ENCODE assay signal across 8 cellular contexts in the genomic region with DNA sequence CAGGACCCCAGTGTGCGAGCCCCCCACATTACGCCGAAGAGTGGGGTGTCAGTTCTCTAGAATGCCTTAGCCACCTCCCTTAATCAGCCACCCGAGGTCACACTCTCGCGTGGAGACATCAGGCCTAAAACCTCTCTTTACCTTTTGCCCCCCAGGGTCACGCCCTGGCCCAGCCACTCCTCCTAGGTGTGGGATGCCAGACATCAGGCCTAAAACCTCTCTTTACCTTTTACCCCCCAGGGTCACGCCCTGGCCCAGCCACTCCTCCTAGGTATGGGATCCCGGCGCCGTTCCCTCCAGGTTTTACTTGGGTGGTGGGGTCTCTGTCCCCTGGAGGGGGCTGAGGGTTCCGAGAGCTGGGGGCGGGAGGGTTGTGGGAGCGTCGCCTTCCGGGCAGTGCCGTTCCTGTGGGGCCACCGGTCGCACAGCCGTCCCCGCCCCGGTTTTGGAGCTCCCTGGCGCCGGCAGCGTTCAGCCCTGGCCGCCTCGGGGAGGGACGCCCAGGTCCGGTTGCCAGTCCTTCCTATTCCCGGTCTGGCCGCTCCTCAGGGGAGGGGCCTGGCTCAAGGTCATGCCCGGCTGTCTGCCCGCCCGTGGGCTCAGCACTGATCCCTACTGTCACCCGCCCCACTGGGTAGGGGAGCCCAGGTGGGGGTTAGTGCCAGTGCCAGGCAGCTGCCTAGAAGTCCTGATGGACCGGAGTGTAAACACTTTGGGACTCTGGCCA. TPM values are rescaled to one million over a fixed set of nuclear protein-coding genes. Genes with fewer than 3 reads are reported as not detected.
DNase-seq lines count a peak whose midpoint lies in the region; ATAC-seq and TF ChIP-seq lines count a peak whose summit lies in the region.

No MANE protein-coding gene starts in this region.

- H3K9me3 ChIP-seq in BE2C (no peaks in the 10 kb centered on the region), OCI-LY7 (ENCODE audit: low read length) (no peaks in the 10 kb centered on the region)

- no peak for TF ChIP-seq CTCF in BE2C (IDR thresholded peaks at IDR 0.05; ENCODE audit: low read depth, low read length)
- no peak for TF ChIP-seq CTCF in OCI-LY7 (conservative IDR thresholded peaks at IDR 0.05; ENCODE audit: low read length)

- peak overlapping the region; percentile 77 for H2AFZ ChIP-seq in OCI-LY7 (ENCODE audit: low read length)

- no peaks in the 10 kb centered on the region for H3K27me3 ChIP-seq in BE2C

- no TSS peak for BruUV-seq in OCI-LY7 (replicated peaks; lab: Mats Ljungman, UMichigan)

- CTCF ChIA-PET in OCI-LY7 (lab: Charles Lee; ENCODE audit: unreplicated experiment), result no interaction called here

- ATAC-seq in GM21381 (IDR thresholded peaks at IDR 0.05; ENCODE audit: unreplicated experiment) (peak; percentile 20), GM21367 (IDR thresholded peaks at IDR 0.05; ENCODE audit: unreplicated experiment) (no peak)
- ATAC-seq in stimulated activated naive CD8-positive, alpha-beta T cell treated with anti-CD3 and anti-CD28 coated beads, Interleukin-15, amount 100 ng/mL, for 72 hours, result peak; percentile 23

- no peak overlapping the region for H3K27ac ChIP-seq in OCI-LY7 (ENCODE audit: low read depth, low read length, poor library complexity, severe bottlenecking)

- H3K36me3 ChIP-seq in BE2C (no peaks in the 10 kb centered on the region), OCI-LY7 (ENCODE audit: insufficient read depth, low read length) (peaks cover 9% of the 10 kb centered on the region; the same call in 1 of the 2 replicates)

- DNase-seq in BE2C (no peak), OCI-LY7 (ENCODE audit: low spot score) (peak; percentile 29), cerebellum (ENCODE audit: low spot score) (peak; percentile 36), left kidney (ENCODE audit: low read depth, low spot score) (peak; percentile 37), mesenteric fat pad (ENCODE audit: low spot score) (no peak)
- DNase-seq in stimulated activated naive CD8-positive, alpha-beta T cell treated with anti-CD3 and anti-CD28 coated beads, Interleukin-15, amount 100 ng/mL, for 72 hours, result no peak

- peak overlapping the region; percentile 93 for H3K4me2 ChIP-seq in OCI-LY7 (ENCODE audit: low read length)

- H3K4me3 Mint-ChIP-seq in stimulated activated naive CD8-positive, alpha-beta T cell treated with anti-CD3 and anti-CD28 coated beads, Interleukin-15, amount 100 ng/mL, for 72 hours, result peak overlapping the region; percentile 82 to 91

- H3K79me2 ChIP-seq in OCI-LY7 (ENCODE audit: insufficient read depth, low read depth, low read length), result peaks cover 13% of the 10 kb centered on the region; the same call in 1 of the 2 replicates

- H3K9me2 ChIP-seq in OCI-LY7 (ENCODE audit: insufficient read depth, low read length), result no peaks in the 10 kb centered on the region

- H3K4me3 ChIP-seq in BE2C (ENCODE audit: low read depth, low read length), result peak overlapping the region; percentile 70
- peak overlapping the region; percentile 100 for H3K4me3 ChIP-seq in OCI-LY7 (ENCODE audit: low read depth, low read length, poor library complexity, severe bottlenecking)

- no peaks in the 10 kb centered on the region for H3K9me3 Mint-ChIP-seq in stimulated activated naive CD8-positive, alpha-beta T cell treated with anti-CD3 and anti-CD28 coated beads, Interleukin-15, amount 100 ng/mL, for 72 hours

- peak overlapping the region; percentile 20 to 85 for H3K27ac Mint-ChIP-seq in stimulated activated naive CD8-positive, alpha-beta T cell treated with anti-CD3 and anti-CD28 coated beads, Interleukin-15, amount 100 ng/mL, for 72 hours

- intact Hi-C loops in OCI-LY7 (cut with micrococcal nuclease; ENCODE audit: unreplicated experiment), result no loop called here

- no peaks in the 10 kb centered on the region for H4K20me1 ChIP-seq in OCI-LY7 (ENCODE audit: insufficient read depth, low read length)

- H3K27me3 Mint-ChIP-seq in stimulated activated naive CD8-positive, alpha-beta T cell treated with anti-CD3 and anti-CD28 coated beads, Interleukin-15, amount 100 ng/mL, for 72 hours, result no peaks in the 10 kb centered on the region

- POLR2A ChIA-PET in OCI-LY7 (lab: Charles Lee), result no interaction called here

- H3K4me1 Mint-ChIP-seq in stimulated activated naive CD8-positive, alpha-beta T cell treated with anti-CD3 and anti-CD28 coated beads, Interleukin-15, amount 100 ng/mL, for 72 hours, result peaks cover 24% of the 10 kb centered on the region

- H3K4me1 ChIP-seq in BE2C (no peaks in the 10 kb centered on the region), OCI-LY7 (ENCODE audit: insufficient read depth, low read length, poor library complexity, severe bottlenecking) (peaks cover 7% of the 10 kb centered on the region)

RNA-seq across cellular contexts. Expression of a gene that starts 0.9 kb away (rescaled TPM):
- polyA plus RNA-seq in BE2C (2012; ENCODE audit: insufficient read depth, insufficient read length, low read depth), result 13.4 TPM
- 23.0 and 23.9 TPM in 2 replicates for total RNA-seq in OCI-LY7 (2014; rRNA removed; shearing (Covaris generic))
- total RNA-seq in OCI-LY7 (2022) (39.2 and 45.3 TPM in 2 replicates), cerebellum (60.8 TPM), mesenteric fat pad (143 TPM)

Comparison
In these comparisons a context has a peak if more than half of its experiments do, and no peak if none do; other contexts are left out.
1. DNase-seq: peak in OCI-LY7 (single experiment), cerebellum (single experiment) and left kidney (single experiment); none in BE2C (single experiment), stimulated activated naive CD8-positive, alpha-beta T cell treated with anti-CD3 and anti-CD28 coated beads, Interleukin-15, amount 100 ng/mL, for 72 hours (0 of 2) and mesenteric fat pad (single experiment).